ENCODE assay signal across 1 cellular context in the genomic region with DNA sequence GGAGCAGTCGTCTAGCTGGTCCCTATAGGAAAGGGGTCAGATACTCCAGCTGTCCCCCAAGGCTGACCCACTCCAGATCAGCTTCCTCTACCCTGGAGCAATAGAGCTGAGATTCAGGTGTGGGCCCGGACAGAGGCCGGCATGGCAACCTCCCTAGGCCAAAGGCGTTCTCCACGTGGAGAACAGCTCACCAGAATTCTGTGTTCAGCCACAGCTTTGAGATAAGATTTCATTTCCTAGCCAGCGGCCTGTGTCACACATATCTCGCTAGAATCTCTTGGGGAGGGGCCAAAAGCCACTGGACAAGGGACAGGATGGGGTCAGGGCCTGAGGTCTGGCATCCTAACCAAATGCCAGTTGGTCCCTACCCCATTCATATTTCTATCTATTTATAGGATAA.
TF ChIP-seq lines count a peak whose summit lies in the region.

No MANE protein-coding gene starts in this region.

TF ChIP-seq in K562, 482 proteins besides CTCF, POLR2A, EP300 and RAD21 (continued from another document):
- TF ChIP-seq, protein P1, sequence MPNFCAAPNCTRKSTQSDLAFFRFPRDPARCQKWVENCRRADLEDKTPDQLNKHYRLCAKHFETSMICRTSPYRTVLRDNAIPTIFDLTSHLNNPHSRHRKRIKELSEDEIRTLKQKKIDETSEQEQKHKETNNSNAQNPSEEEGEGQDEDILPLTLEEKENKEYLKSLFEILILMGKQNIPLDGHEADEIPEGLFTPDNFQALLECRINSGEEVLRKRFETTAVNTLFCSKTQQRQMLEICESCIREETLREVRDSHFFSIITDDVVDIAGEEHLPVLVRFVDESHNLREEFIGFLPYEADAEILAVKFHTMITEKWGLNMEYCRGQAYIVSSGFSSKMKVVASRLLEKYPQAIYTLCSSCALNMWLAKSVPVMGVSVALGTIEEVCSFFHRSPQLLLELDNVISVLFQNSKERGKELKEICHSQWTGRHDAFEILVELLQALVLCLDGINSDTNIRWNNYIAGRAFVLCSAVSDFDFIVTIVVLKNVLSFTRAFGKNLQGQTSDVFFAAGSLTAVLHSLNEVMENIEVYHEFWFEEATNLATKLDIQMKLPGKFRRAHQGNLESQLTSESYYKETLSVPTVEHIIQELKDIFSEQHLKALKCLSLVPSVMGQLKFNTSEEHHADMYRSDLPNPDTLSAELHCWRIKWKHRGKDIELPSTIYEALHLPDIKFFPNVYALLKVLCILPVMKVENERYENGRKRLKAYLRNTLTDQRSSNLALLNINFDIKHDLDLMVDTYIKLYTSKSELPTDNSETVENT (CRISPR knock-in tag; IDR thresholded peaks at IDR 0.05), result no peak
TF ChIP-seq in K562: peak in this region for 1.
